Comparison of ENCODE assay signal across 10 cellular contexts in the genomic region with DNA sequence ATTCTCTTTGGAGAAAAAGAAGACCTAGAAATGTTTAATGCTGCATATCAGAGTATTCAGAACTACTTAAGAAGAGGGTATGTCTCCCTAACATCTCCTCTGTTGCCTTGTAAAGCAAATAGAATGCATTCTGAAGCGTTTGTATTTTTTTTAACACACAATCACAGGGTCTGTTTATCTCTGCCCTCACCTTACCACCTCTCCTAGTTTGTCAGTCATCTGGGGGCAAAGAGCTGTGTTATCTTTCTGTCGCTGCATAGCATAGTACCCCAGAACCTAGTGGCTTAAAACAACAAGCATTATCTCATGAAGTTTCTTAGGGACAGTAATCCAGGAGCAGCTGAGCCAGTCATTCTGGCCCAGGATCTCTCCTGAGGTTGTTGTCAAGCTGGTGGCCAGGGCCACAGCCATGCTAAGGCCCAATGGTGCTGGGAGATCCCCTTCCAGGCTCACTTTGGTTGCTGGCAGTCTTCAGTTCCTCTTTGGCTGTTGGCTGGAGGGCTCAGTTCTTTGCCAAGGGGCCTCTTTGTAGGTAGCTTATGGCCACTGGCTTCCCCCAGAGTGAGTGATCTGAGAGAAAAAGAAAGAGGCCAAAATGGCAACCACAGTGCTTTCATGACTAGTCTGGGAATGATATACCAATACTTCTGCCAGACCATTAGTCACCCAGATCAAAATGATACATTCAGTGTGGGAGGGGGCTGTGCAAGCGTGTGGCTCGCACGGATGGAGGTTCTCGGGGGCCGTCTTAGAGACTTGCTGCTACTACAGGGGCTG. TPM values are rescaled to one million over a fixed set of nuclear protein-coding genes. Genes with fewer than 3 reads are reported as not detected.
DNase-seq lines count a peak whose midpoint lies in the region; ATAC-seq lines count a peak whose summit lies in the region.
"Had no signal": no experiment of that assay in that cellular context is flagged by ENCODE, and none has a peak within 500 bp of the region (broad histone marks: within the 10 kb centered on the region; RNA-seq: fewer than 3 reads in every experiment).

No MANE protein-coding gene starts in this region.

- DNase-seq in activated naive CD4-positive, alpha-beta T cell treated with Interleukin-2 at 50 U/mL for 16 hours: peak; percentile 50
- DNase-seq in activated naive CD4-positive, alpha-beta T cell (lab: John Stamatoyannopoulos, UW): no peak
- DNase-seq in T-cell (no peak), glomerular visceral epithelial cell (ENCODE audit: extremely low spot score) (no peak), NCI-H1417 treated with DMSO at 0.1 percent for 48 hours (lab: John Stamatoyannopoulos, UW) (no peak), NCI-H82 (lab: John Stamatoyannopoulos, UW) (no peak)
- DNase-seq in stimulated activated naive B cell treated with anti-CD40 and anti-IgM and Interleukin-4, amounts not matched to agents 10 μg/mL and 1 μg/mL and 100 μg/mL, for 72 hours: peak; percentile 84
- DNase-seq: Caco-2, left cardiac atrium had no signal

- H3K27ac Mint-ChIP-seq in T-cell: peak overlapping the region; percentile 71
- peak overlapping the region; percentile 98 for H3K27ac Mint-ChIP-seq in stimulated activated naive B cell treated with anti-CD40 and anti-IgM and Interleukin-4, amounts not matched to agents 10 μg/mL and 1 μg/mL and 100 μg/mL, for 72 hours

- H3K27me3 Mint-ChIP-seq in T-cell: no peaks in the 10 kb centered on the region
- no peaks in the 10 kb centered on the region for H3K27me3 Mint-ChIP-seq in stimulated activated naive B cell treated with anti-CD40 and anti-IgM and Interleukin-4, amounts not matched to agents 10 μg/mL and 1 μg/mL and 100 μg/mL, for 72 hours

- POLR2A ChIA-PET in T-cell (lab: Charles Lee): no interaction called here

- peaks cover 23 to 30% (median 26%) of the 10 kb centered on the region in 3 donors for H3K4me1 Mint-ChIP-seq in T-cell
- peaks cover 38 to 53% of the 10 kb centered on the region in 2 donors for H3K4me1 Mint-ChIP-seq in stimulated activated naive B cell treated with anti-CD40 and anti-IgM and Interleukin-4, amounts not matched to agents 10 μg/mL and 1 μg/mL and 100 μg/mL, for 72 hours

- peak; percentile 98 for ATAC-seq in HG02623 (IDR thresholded peaks at IDR 0.05; ENCODE audit: unreplicated experiment)
- peak in 1 of 4 experiments; percentile 26 for ATAC-seq in T-cell (replicated peaks in 1 of 4)
- ATAC-seq in stimulated activated naive B cell treated with anti-CD40 and anti-IgM and Interleukin-4, amounts not matched to agents 10 μg/mL and 1 μg/mL and 100 μg/mL, for 72 hours (replicated peaks): peak; percentile 98 to 99

- peaks cover 75% of the 10 kb centered on the region for H3K36me3 Mint-ChIP-seq in T-cell
- peaks cover 64 to 76% of the 10 kb centered on the region in 2 donors for H3K36me3 Mint-ChIP-seq in stimulated activated naive B cell treated with anti-CD40 and anti-IgM and Interleukin-4, amounts not matched to agents 10 μg/mL and 1 μg/mL and 100 μg/mL, for 72 hours

- CTCF ChIA-PET in T-cell (lab: Charles Lee): no interaction called here

- no peak overlapping the region for H3K4me3 Mint-ChIP-seq in T-cell
- H3K4me3 Mint-ChIP-seq in stimulated activated naive B cell treated with anti-CD40 and anti-IgM and Interleukin-4, amounts not matched to agents 10 μg/mL and 1 μg/mL and 100 μg/mL, for 72 hours: peak overlapping the region; percentile 72 to 74

- no peaks in the 10 kb centered on the region for H3K9me3 Mint-ChIP-seq in T-cell
- no peaks in the 10 kb centered on the region for H3K9me3 Mint-ChIP-seq in stimulated activated naive B cell treated with anti-CD40 and anti-IgM and Interleukin-4, amounts not matched to agents 10 μg/mL and 1 μg/mL and 100 μg/mL, for 72 hours

RNA-seq across cellular contexts. Expression of gene EDEM1, which starts 17.8 kb away (rescaled TPM):
- 100 to 1,000 TPM in 4 of 5 donors, 10 to 100 TPM in 1; 92.6 to 138 (median 113) TPM for total RNA-seq in T-cell

Comparison
In these comparisons a context has a peak if more than half of its experiments do, and no peak if none do; other contexts are left out.
1. DNase-seq: peak in activated naive CD4-positive, alpha-beta T cell treated with Interleukin-2 at 50 U/mL for 16 hours (single experiment) and stimulated activated naive B cell treated with anti-CD40 and anti-IgM and Interleukin-4, amounts not matched to agents 10 μg/mL and 1 μg/mL and 100 μg/mL, for 72 hours (single experiment); none in activated naive CD4-positive, alpha-beta T cell (0 of 4), T-cell (0 of 34), glomerular visceral epithelial cell (single experiment), NCI-H1417 treated with DMSO at 0.1 percent for 48 hours (single experiment) and NCI-H82 (single experiment).
2. H3K4me3 Mint-ChIP-seq: peak in stimulated activated naive B cell treated with anti-CD40 and anti-IgM and Interleukin-4, amounts not matched to agents 10 μg/mL and 1 μg/mL and 100 μg/mL, for 72 hours (2 of 2); none in T-cell (0 of 3).